ENCODE assay signal across 1 cellular context in the genomic region with DNA sequence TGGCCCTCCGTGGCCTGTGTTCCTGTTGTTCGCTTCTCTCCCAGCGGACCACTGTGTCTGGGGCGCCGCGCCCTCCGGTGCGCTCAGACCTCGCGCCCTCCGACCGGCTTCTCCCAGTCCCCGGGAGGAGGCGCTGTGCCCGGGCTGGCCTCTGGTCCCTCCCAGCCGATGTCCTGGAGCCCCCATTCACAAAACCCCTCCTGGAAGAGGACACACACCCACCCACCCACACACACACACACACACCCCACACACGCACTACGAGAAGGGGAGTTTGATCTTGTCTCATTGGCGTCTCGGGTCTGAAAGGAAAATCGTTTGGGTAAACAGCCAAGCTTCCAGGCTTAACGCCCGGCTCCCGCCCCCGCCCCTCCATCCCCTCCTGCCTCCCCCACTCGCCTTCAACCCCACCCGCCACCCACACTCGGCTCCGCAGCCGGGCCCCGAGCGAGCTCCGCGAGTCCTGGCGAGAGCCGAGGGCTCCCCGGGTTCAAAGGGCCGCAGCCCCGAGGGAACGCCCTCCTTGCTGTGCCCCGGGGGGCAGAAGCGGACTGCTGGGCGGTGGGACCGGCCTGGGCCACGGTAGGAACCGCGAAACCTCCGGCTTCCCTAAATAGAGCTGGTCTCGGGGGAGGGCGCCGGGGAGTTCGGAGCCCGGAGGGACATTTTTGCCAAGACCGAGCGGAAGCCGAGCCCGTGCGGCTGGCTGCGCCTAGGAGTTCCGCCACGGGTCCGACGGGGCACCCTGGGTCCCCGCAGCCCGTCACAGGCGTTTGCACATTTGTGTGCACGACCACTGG.
TF ChIP-seq lines count a peak whose summit lies in the region.

No MANE protein-coding gene starts in this region.

TF ChIP-seq in GM12878, 131 proteins besides CTCF, POLR2A, EP300 and RAD21 (continued from another document and continues in another):
- TF ChIP-seq, protein P1, sequence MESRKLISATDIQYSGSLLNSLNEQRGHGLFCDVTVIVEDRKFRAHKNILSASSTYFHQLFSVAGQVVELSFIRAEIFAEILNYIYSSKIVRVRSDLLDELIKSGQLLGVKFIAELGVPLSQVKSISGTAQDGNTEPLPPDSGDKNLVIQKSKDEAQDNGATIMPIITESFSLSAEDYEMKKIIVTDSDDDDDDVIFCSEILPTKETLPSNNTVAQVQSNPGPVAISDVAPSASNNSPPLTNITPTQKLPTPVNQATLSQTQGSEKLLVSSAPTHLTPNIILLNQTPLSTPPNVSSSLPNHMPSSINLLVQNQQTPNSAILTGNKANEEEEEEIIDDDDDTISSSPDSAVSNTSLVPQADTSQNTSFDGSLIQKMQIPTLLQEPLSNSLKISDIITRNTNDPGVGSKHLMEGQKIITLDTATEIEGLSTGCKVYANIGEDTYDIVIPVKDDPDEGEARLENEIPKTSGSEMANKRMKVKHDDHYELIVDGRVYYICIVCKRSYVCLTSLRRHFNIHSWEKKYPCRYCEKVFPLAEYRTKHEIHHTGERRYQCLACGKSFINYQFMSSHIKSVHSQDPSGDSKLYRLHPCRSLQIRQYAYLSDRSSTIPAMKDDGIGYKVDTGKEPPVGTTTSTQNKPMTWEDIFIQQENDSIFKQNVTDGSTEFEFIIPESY (IDR thresholded peaks at IDR 0.05), result peak; percentile 100
- TF ChIP-seq SMARCA5 (IDR thresholded peaks at IDR 0.05), result peak; percentile 41; the same call in 1 of the 2 replicates
- no peak for TF ChIP-seq ETV6 (conservative IDR thresholded peaks at IDR 0.05 in 1 of 2, IDR thresholded peaks at IDR 0.05 in 1 of 2; ENCODE audit: borderline replicate concordance in 1 of 2, low read depth in 1 of 2)
- TF ChIP-seq, protein P2, sequence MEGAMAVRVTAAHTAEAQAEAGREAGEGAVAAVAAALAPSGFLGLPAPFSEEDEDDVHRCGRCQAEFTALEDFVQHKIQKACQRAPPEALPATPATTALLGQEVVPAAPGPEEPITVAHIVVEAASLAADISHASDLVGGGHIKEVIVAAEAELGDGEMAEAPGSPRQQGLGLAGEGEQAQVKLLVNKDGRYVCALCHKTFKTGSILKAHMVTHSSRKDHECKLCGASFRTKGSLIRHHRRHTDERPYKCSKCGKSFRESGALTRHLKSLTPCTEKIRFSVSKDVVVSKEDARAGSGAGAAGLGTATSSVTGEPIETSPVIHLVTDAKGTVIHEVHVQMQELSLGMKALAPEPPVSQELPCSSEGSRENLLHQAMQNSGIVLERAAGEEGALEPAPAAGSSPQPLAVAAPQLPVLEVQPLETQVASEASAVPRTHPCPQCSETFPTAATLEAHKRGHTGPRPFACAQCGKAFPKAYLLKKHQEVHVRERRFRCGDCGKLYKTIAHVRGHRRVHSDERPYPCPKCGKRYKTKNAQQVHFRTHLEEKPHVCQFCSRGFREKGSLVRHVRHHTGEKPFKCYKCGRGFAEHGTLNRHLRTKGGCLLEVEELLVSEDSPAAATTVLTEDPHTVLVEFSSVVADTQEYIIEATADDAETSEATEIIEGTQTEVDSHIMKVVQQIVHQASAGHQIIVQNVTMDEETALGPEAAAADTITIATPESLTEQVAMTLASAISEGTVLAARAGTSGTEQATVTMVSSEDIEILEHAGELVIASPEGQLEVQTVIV (IDR thresholded peaks at IDR 0.05; ENCODE audit: borderline replicate concordance, partially characterized antibody), result no peak
- peak; percentile 33 for TF ChIP-seq SUZ12 (IDR thresholded peaks at IDR 0.05; ENCODE audit: unreplicated experiment)
- 0 out of 2 replicates have a peak, but pooled peaks have one; percentile 16 for TF ChIP-seq CHD2 (IDR thresholded peaks at IDR 0.05; ENCODE audit: borderline replicate concordance, low read depth, low read length)
- TF ChIP-seq TCF7 (IDR thresholded peaks at IDR 0.05; ENCODE audit: borderline replicate concordance), result no peak
- TF ChIP-seq CBFB (IDR thresholded peaks at IDR 0.05; ENCODE audit: low read depth), result no peak
- TF ChIP-seq, protein P3, sequence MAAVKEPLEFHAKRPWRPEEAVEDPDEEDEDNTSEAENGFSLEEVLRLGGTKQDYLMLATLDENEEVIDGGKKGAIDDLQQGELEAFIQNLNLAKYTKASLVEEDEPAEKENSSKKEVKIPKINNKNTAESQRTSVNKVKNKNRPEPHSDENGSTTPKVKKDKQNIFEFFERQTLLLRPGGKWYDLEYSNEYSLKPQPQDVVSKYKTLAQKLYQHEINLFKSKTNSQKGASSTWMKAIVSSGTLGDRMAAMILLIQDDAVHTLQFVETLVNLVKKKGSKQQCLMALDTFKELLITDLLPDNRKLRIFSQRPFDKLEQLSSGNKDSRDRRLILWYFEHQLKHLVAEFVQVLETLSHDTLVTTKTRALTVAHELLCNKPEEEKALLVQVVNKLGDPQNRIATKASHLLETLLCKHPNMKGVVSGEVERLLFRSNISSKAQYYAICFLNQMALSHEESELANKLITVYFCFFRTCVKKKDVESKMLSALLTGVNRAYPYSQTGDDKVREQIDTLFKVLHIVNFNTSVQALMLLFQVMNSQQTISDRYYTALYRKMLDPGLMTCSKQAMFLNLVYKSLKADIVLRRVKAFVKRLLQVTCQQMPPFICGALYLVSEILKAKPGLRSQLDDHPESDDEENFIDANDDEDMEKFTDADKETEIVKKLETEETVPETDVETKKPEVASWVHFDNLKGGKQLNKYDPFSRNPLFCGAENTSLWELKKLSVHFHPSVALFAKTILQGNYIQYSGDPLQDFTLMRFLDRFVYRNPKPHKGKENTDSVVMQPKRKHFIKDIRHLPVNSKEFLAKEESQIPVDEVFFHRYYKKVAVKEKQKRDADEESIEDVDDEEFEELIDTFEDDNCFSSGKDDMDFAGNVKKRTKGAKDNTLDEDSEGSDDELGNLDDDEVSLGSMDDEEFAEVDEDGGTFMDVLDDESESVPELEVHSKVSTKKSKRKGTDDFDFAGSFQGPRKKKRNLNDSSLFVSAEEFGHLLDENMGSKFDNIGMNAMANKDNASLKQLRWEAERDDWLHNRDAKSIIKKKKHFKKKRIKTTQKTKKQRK (IDR thresholded peaks at IDR 0.05; ENCODE audit: low read depth, low read length), result no peak
- TF ChIP-seq POU2F2 (IDR thresholded peaks at IDR 0.05; ENCODE audit: borderline replicate concordance, low read depth, low read length), result no peak
- TF ChIP-seq, protein P4, sequence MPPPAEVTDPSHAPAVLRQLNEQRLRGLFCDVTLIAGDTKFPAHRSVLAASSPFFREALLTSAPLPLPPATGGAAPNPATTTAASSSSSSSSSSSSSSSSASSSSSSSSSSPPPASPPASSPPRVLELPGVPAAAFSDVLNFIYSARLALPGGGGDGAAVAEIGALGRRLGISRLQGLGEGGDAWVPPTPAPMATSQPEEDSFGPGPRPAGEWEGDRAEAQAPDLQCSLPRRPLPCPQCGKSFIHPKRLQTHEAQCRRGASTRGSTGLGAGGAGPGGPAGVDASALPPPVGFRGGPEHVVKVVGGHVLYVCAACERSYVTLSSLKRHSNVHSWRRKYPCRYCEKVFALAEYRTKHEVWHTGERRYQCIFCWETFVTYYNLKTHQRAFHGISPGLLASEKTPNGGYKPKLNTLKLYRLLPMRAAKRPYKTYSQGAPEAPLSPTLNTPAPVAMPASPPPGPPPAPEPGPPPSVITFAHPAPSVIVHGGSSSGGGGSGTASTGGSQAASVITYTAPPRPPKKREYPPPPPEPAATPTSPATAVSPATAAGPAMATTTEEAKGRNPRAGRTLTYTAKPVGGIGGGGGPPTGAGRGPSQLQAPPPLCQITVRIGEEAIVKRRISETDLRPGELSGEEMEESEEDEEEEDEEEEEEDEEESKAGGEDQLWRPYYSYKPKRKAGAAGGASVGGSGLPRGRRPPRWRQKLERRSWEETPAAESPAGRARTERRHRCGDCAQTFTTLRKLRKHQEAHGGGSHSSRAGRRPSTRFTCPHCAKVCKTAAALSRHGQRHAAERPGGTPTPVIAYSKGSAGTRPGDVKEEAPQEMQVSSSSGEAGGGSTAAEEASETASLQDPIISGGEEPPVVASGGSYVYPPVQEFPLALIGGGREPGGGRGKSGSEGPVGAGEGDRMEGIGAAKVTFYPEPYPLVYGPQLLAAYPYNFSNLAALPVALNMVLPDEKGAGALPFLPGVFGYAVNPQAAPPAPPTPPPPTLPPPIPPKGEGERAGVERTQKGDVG (CRISPR knock-in tag; IDR thresholded peaks at IDR 0.05), result no peak
- TF ChIP-seq BACH1 (IDR thresholded peaks at IDR 0.05; ENCODE audit: borderline replicate concordance), result no peak
- TF ChIP-seq NFIC (IDR thresholded peaks at IDR 0.05; ENCODE audit: low read depth, low read length), result no peak
- TF ChIP-seq FOXK2 (IDR thresholded peaks at IDR 0.05), result no peak
- TF ChIP-seq EZH2 (IDR thresholded peaks at IDR 0.05; ENCODE audit: borderline replicate concordance, control insufficient read depth, low read depth, low read length), result no peak
- 0 out of 2 replicates have a peak, but pooled peaks have one; percentile 18 for TF ChIP-seq LARP7 (IDR thresholded peaks at IDR 0.05)
- TF ChIP-seq, protein P5, sequence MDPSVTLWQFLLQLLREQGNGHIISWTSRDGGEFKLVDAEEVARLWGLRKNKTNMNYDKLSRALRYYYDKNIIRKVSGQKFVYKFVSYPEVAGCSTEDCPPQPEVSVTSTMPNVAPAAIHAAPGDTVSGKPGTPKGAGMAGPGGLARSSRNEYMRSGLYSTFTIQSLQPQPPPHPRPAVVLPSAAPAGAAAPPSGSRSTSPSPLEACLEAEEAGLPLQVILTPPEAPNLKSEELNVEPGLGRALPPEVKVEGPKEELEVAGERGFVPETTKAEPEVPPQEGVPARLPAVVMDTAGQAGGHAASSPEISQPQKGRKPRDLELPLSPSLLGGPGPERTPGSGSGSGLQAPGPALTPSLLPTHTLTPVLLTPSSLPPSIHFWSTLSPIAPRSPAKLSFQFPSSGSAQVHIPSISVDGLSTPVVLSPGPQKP (IDR thresholded peaks at IDR 0.05; ENCODE audit: low read depth, low read length), result no peak
- TF ChIP-seq TCF3 (IDR thresholded peaks at IDR 0.05; ENCODE audit: borderline replicate concordance, insufficient read depth, low read depth, low read length), result no peak
- TF ChIP-seq, protein P6, sequence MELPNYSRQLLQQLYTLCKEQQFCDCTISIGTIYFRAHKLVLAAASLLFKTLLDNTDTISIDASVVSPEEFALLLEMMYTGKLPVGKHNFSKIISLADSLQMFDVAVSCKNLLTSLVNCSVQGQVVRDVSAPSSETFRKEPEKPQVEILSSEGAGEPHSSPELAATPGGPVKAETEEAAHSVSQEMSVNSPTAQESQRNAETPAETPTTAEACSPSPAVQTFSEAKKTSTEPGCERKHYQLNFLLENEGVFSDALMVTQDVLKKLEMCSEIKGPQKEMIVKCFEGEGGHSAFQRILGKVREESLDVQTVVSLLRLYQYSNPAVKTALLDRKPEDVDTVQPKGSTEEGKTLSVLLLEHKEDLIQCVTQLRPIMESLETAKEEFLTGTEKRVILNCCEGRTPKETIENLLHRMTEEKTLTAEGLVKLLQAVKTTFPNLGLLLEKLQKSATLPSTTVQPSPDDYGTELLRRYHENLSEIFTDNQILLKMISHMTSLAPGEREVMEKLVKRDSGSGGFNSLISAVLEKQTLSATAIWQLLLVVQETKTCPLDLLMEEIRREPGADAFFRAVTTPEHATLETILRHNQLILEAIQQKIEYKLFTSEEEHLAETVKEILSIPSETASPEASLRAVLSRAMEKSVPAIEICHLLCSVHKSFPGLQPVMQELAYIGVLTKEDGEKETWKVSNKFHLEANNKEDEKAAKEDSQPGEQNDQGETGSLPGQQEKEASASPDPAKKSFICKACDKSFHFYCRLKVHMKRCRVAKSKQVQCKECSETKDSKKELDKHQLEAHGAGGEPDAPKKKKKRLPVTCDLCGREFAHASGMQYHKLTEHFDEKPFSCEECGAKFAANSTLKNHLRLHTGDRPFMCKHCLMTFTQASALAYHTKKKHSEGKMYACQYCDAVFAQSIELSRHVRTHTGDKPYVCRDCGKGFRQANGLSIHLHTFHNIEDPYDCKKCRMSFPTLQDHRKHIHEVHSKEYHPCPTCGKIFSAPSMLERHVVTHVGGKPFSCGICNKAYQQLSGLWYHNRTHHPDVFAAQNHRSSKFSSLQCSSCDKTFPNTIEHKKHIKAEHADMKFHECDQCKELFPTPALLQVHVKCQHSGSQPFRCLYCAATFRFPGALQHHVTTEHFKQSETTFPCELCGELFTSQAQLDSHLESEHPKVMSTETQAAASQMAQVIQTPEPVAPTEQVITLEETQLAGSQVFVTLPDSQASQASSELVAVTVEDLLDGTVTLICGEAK (IDR thresholded peaks at IDR 0.05; ENCODE audit: borderline replicate concordance), result no peak
- TF ChIP-seq NRF1 (conservative IDR thresholded peaks at IDR 0.05; ENCODE audit: low read depth, low read length), result no peak
- TF ChIP-seq, protein P7, sequence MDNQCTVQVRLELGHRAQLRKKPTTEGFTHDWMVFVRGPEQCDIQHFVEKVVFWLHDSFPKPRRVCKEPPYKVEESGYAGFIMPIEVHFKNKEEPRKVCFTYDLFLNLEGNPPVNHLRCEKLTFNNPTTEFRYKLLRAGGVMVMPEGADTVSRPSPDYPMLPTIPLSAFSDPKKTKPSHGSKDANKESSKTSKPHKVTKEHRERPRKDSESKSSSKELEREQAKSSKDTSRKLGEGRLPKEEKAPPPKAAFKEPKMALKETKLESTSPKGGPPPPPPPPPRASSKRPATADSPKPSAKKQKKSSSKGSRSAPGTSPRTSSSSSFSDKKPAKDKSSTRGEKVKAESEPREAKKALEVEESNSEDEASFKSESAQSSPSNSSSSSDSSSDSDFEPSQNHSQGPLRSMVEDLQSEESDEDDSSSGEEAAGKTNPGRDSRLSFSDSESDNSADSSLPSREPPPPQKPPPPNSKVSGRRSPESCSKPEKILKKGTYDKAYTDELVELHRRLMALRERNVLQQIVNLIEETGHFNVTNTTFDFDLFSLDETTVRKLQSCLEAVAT (IDR thresholded peaks at IDR 0.05), result no peak
- no peak for TF ChIP-seq STAT1 (conservative IDR thresholded peaks at IDR 0.05)
- no peak for TF ChIP-seq KDM1A (IDR thresholded peaks at IDR 0.05; ENCODE audit: borderline replicate concordance)
- no peak for TF ChIP-seq SIX5 (IDR thresholded peaks at IDR 0.05; ENCODE audit: low read depth, low read length, severe bottlenecking)
- TF ChIP-seq WRNIP1 (IDR thresholded peaks at IDR 0.05; ENCODE audit: borderline replicate concordance, low read depth, low read length), result no peak
- no peak for TF ChIP-seq ESRRA (IDR thresholded peaks at IDR 0.05; ENCODE audit: low read length)
- no peak for TF ChIP-seq EED (IDR thresholded peaks at IDR 0.05; ENCODE audit: low read depth)
- TF ChIP-seq, protein P8, sequence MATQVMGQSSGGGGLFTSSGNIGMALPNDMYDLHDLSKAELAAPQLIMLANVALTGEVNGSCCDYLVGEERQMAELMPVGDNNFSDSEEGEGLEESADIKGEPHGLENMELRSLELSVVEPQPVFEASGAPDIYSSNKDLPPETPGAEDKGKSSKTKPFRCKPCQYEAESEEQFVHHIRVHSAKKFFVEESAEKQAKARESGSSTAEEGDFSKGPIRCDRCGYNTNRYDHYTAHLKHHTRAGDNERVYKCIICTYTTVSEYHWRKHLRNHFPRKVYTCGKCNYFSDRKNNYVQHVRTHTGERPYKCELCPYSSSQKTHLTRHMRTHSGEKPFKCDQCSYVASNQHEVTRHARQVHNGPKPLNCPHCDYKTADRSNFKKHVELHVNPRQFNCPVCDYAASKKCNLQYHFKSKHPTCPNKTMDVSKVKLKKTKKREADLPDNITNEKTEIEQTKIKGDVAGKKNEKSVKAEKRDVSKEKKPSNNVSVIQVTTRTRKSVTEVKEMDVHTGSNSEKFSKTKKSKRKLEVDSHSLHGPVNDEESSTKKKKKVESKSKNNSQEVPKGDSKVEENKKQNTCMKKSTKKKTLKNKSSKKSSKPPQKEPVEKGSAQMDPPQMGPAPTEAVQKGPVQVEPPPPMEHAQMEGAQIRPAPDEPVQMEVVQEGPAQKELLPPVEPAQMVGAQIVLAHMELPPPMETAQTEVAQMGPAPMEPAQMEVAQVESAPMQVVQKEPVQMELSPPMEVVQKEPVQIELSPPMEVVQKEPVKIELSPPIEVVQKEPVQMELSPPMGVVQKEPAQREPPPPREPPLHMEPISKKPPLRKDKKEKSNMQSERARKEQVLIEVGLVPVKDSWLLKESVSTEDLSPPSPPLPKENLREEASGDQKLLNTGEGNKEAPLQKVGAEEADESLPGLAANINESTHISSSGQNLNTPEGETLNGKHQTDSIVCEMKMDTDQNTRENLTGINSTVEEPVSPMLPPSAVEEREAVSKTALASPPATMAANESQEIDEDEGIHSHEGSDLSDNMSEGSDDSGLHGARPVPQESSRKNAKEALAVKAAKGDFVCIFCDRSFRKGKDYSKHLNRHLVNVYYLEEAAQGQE (IDR thresholded peaks at IDR 0.05; ENCODE audit: low read depth, low read length), result no peak
